Comparison of ENCODE assay signal across 13 cellular contexts in genomic region chr6:40896696-40897095, GRCh38.
"Had no signal": no experiment of that assay in that cellular context is flagged by ENCODE, and none has a peak within 500 bp of the region (broad histone marks: within the 10 kb centered on the region; RNA-seq: fewer than 3 reads in every experiment).

No MANE protein-coding gene starts in this region.

- H3K27me3 ChIP-seq: upper lobe of right lung had no signal

- H3K27ac ChIP-seq: upper lobe of right lung had no signal

- DNase-seq: activated CD4-positive, alpha-beta T cell treated with anti-CD3 and anti-CD28 coated beads, Interleukin-2, amount 50 U/mL, for 1 hour; activated T-cell treated with anti-CD3 and anti-CD28 coated beads for 4 hours; amniotic stem cell; effector CD4-positive, alpha-beta T cell; mucosa of descending colon; naive thymus-derived CD8-positive, alpha-beta T cell; SIG-M5; T-helper 17 cell; upper lobe of right lung had no signal

- H3K36me3 ChIP-seq: upper lobe of right lung had no signal

- H3K36me3 Mint-ChIP-seq: activated naive CD4-positive, alpha-beta T cell treated with anti-CD3 and anti-CD28 coated beads, Interleukin-2, amount 50 U/mL, for 24 hours; naive thymus-derived CD8-positive, alpha-beta T cell had no signal

- H3K9me3 ChIP-seq: mucosa of descending colon, upper lobe of right lung had no signal

- H3K4me1 ChIP-seq: upper lobe of right lung had no signal

- H3K4me3 Mint-ChIP-seq: activated naive CD4-positive, alpha-beta T cell treated with anti-CD3 and anti-CD28 coated beads, Interleukin-2, amount 50 U/mL, for 24 hours; naive thymus-derived CD8-positive, alpha-beta T cell; T-helper 17 cell had no signal

- ATAC-seq: mucosa of descending colon; naive thymus-derived CD8-positive, alpha-beta T cell; T-helper 17 cell; upper lobe of right lung had no signal

- H3K4me1 Mint-ChIP-seq: activated naive CD4-positive, alpha-beta T cell treated with anti-CD3 and anti-CD28 coated beads, Interleukin-2, amount 50 U/mL, for 24 hours had no signal

- H3K4me3 ChIP-seq: lung, mucosa of descending colon, upper lobe of right lung had no signal

- FAIRE-seq: bronchial epithelial cell, frontal cortex had no signal

- H3K9me3 Mint-ChIP-seq: activated naive CD4-positive, alpha-beta T cell treated with anti-CD3 and anti-CD28 coated beads, Interleukin-2, amount 50 U/mL, for 24 hours; naive thymus-derived CD8-positive, alpha-beta T cell had no signal

- H3K27ac Mint-ChIP-seq: activated naive CD4-positive, alpha-beta T cell treated with anti-CD3 and anti-CD28 coated beads, Interleukin-2, amount 50 U/mL, for 24 hours; naive thymus-derived CD8-positive, alpha-beta T cell; T-helper 17 cell had no signal
